6 cellular contexts compared by ENCODE assay signal in genomic region chr4:159161436-159161835, GRCh38. TPM values are rescaled to one million over a fixed set of nuclear protein-coding genes. Genes with fewer than 3 reads are reported as not detected.
DNase-seq lines count a peak whose midpoint lies in the region; ATAC-seq and TF ChIP-seq lines count a peak whose summit lies in the region.
"Not testable (repeated sequence)": the region's sequence is repeated elsewhere in the genome, so short reads cannot be mapped to it uniquely, and the experiment has no call there.

No MANE protein-coding gene starts in this region.

- H3K27me3 ChIP-seq in Loucy (ENCODE audit: insufficient read depth, low read length, poor library complexity, severe bottlenecking); liver (ENCODE audit: control insufficient read depth in 4 of 4, insufficient read depth in 4 of 4, low read length in 3 of 4); trophoblast cell (ENCODE audit: insufficient read depth, low read length): not testable (repeated sequence)

- not testable (repeated sequence) for H3K9me2 ChIP-seq in Loucy (replicated peaks; ENCODE audit: low read depth, low read length)

- H4K8ac ChIP-seq in trophoblast cell (ENCODE audit: low read depth, low read length) = not testable (repeated sequence)

- POLR2A ChIA-PET in WTC11 (lab: Charles Lee) = not testable (repeated sequence)

- H3F3A ChIP-seq in Loucy (ENCODE audit: low read depth) = not testable (repeated sequence)

- H3K36me3 Mint-ChIP-seq in T-helper 17 cell (ENCODE audit: low read depth); WTC11: not testable (repeated sequence)

- not testable (repeated sequence) for H3K14ac ChIP-seq in trophoblast cell (ENCODE audit: low read length)

- not testable (repeated sequence) for H2BK120ac ChIP-seq in trophoblast cell (ENCODE audit: insufficient read depth, low read length, poor library complexity)

- not testable (repeated sequence) for H2BK12ac ChIP-seq in trophoblast cell (ENCODE audit: low read length)

- H3K4me3 ChIP-seq in Loucy (ENCODE audit: low read length, poor library complexity, severe bottlenecking); liver (ENCODE audit: low read depth in 1 of 3, low read length in 3 of 3); trophoblast cell (ENCODE audit: low read depth, low read length): not testable (repeated sequence)

- H4K20me1 ChIP-seq in Loucy (ENCODE audit: insufficient read depth, low read length, poor library complexity, severe bottlenecking) = not testable (repeated sequence)

- not testable (repeated sequence) for H2AK5ac ChIP-seq in trophoblast cell (ENCODE audit: low read length)

- H4K91ac ChIP-seq in trophoblast cell (ENCODE audit: low read depth, low read length) = not testable (repeated sequence)

- peak overlapping the region; percentile 50 for H3K4me2 ChIP-seq in Loucy (ENCODE audit: low read depth, low read length, poor library complexity, severe bottlenecking)
- H3K4me2 ChIP-seq in trophoblast cell (ENCODE audit: low read length) = not testable (repeated sequence)

- CTCF ChIA-PET in WTC11 (lab: Charles Lee) = not testable (repeated sequence)

- H3K27me3 Mint-ChIP-seq in T-helper 17 cell; WTC11 (ENCODE audit: low read depth): not testable (repeated sequence)

- not testable (repeated sequence) for ATAC-seq in T-helper 17 cell
- ATAC-seq in WTC11 (peak; percentile 26; the same call in 1 of the 2 replicates), left lobe of liver (peak; percentile 73)

- peaks cover 19% of the 10 kb centered on the region for H3K4me1 Mint-ChIP-seq in T-helper 17 cell
- H3K4me1 Mint-ChIP-seq in WTC11 = peaks cover 46% of the 10 kb centered on the region

- H3K18ac ChIP-seq in trophoblast cell (ENCODE audit: low read length) = not testable (repeated sequence)

- H3K79me2 ChIP-seq in Loucy (ENCODE audit: insufficient read depth, low read length) = peaks cover 87% of the 10 kb centered on the region
- H3K79me2 ChIP-seq in trophoblast cell (ENCODE audit: control insufficient read depth, insufficient read depth, low read length, poor library complexity) = not testable (repeated sequence)

- DNase-seq in T-helper 17 cell; WTC11 (ENCODE audit: low spot score); left lobe of liver (ENCODE audit: low spot score); trophoblast cell: not testable (repeated sequence)

- not testable (repeated sequence) for H3K9me3 Mint-ChIP-seq in WTC11

- not testable (repeated sequence) for H2AFZ ChIP-seq in Loucy (ENCODE audit: low read length); trophoblast cell (ENCODE audit: insufficient read depth, low read length, poor library complexity)

- H3K4me1 ChIP-seq in Loucy (ENCODE audit: insufficient read depth, low read length, poor library complexity, severe bottlenecking) (peaks cover 68% of the 10 kb centered on the region), liver (ENCODE audit: control insufficient read depth in 4 of 4, insufficient read depth in 4 of 4, low read length in 3 of 4) (peaks cover 2 to 33% (median 11%) of the 10 kb centered on the region in 4 donors)
- H3K4me1 ChIP-seq in trophoblast cell (ENCODE audit: control insufficient read depth in 1 of 2, insufficient read depth in 2 of 2, low read length in 2 of 2) = not testable (repeated sequence)

- H4K12ac ChIP-seq in trophoblast cell (ENCODE audit: low read depth, low read length) = not testable (repeated sequence)

- H3K23ac ChIP-seq in trophoblast cell (ENCODE audit: low read length) = not testable (repeated sequence)

- TF ChIP-seq CTCF in Loucy (conservative IDR thresholded peaks at IDR 0.05; ENCODE audit: low read length); WTC11 (IDR thresholded peaks at IDR 0.05); liver (IDR thresholded peaks at IDR 0.05; ENCODE audit: low read depth, low read length, missing input control): not testable (repeated sequence)

- H3K27ac Mint-ChIP-seq in T-helper 17 cell = peak overlapping the region; percentile 11
- H3K27ac Mint-ChIP-seq in WTC11 = 0 out of 2 replicates have a peak overlapping the region, but pooled peaks have one; percentile 45

- H3K27ac ChIP-seq in liver (ENCODE audit: low read depth in 1 of 2, low read length in 2 of 2); trophoblast cell (ENCODE audit: low read depth, low read length): not testable (repeated sequence)

- H3K4ac ChIP-seq in trophoblast cell (ENCODE audit: low read depth, low read length) = peak overlapping the region; percentile 55

- H3K36me3 ChIP-seq in Loucy (ENCODE audit: insufficient read depth, low read length); liver (ENCODE audit: control insufficient read depth in 4 of 4, insufficient read depth in 3 of 4, low read depth in 1 of 4, low read length in 3 of 4); trophoblast cell (ENCODE audit: control insufficient read depth in 1 of 2, insufficient read depth in 2 of 2, low read length in 2 of 2): not testable (repeated sequence)

- WGBS in liver = 56% methylated on average over 3 of the region's 3 CpGs
- no CpG with 5 or more reads among the region's 3 CpGs for WGBS in trophoblast cell (ENCODE audit: extremely low coverage, insufficient coverage, insufficient read length)

- not testable (repeated sequence) for H3K4me3 Mint-ChIP-seq in T-helper 17 cell, WTC11

- not testable (repeated sequence) for H3K9me3 ChIP-seq in Loucy (ENCODE audit: insufficient read depth, low read depth, low read length); T-helper 17 cell (ENCODE audit: control insufficient read depth, low read length, poor library complexity, severe bottlenecking); liver (ENCODE audit: control insufficient read depth in 4 of 4, low read length in 3 of 4); trophoblast cell (ENCODE audit: insufficient read depth, low read depth, low read length)

- not testable (repeated sequence) for H3K79me1 ChIP-seq in trophoblast cell (ENCODE audit: low read length)

- not testable (repeated sequence) for H2BK5ac ChIP-seq in trophoblast cell (ENCODE audit: low read depth, low read length, poor library complexity)

- peak overlapping the region; percentile 7 for H3K9ac ChIP-seq in Loucy (ENCODE audit: low read depth, low read length, poor library complexity, severe bottlenecking)
- not testable (repeated sequence) for H3K9ac ChIP-seq in liver (ENCODE audit: low read depth in 1 of 2, low read length in 2 of 2); trophoblast cell (ENCODE audit: low read length)

- TF ChIP-seq RAD21 in liver (IDR thresholded peaks at IDR 0.05) = peak in 1 of 2 donors; percentile 18

TF ChIP-seq in liver, 16 proteins besides CTCF, POLR2A, EP300 and RAD21:
- TF ChIP-seq HNF4A (conservative IDR thresholded peaks at IDR 0.05) = peak; percentile 62 to 76
- TF ChIP-seq RXRA (IDR thresholded peaks at IDR 0.05) = peak; percentile 37 to 47

RNA-seq across cellular contexts. Expression of gene RAPGEF2, which starts 58.6 kb away (rescaled TPM):
- total RNA-seq in T-helper 17 cell (10 to 100 TPM; 35.0 to 38.3 TPM), WTC11 (2021) (32.3 to 40.6 TPM (median 33.4 TPM) in 3 replicates), left lobe of liver (31.0 TPM), liver (10 to 100 TPM; 54.8 to 90.4 TPM)
- 1 to 10 TPM; 7.3 to 9.6 TPM for polyA plus RNA-seq in liver
- 55.6 and 55.9 TPM in 2 replicates for polyA plus RNA-seq in trophoblast cell (2013)
